In genomic region chr9:36964791-36965190, GRCh38 we compare ENCODE assay signal across 30 cellular contexts.
"Had no signal": no experiment of that assay in that cellular context is flagged by ENCODE, and none has a peak within 500 bp of the region (broad histone marks: within the 10 kb centered on the region; RNA-seq: fewer than 3 reads in every experiment).

No MANE protein-coding gene starts in this region.

- DNase-seq: activated CD4-positive, alpha-beta T cell treated with anti-CD3 and anti-CD28 coated beads, Interleukin-2, amount 10 ng/mL, durations not matched to agents 7 days and 5 days; activated CD4-positive, CD25-positive, alpha-beta regulatory T cell treated with anti-CD3 and anti-CD28 coated beads, Interleukin-2, amount 50 U/mL, for 72 hours; activated CD8-positive, alpha-beta T cell treated with anti-CD3 and anti-CD28 coated beads for 36 hours; activated naive CD4-positive, alpha-beta T cell treated with anti-CD3 and anti-CD28 coated beads, Interleukin-2, amount 10 ng/mL, durations not matched to agents 7 days and 5 days; activated naive CD8-positive, alpha-beta T cell treated with anti-CD3 and anti-CD28 coated beads, Interleukin-2, amount 10 ng/mL, durations not matched to agents 7 days and 5 days; activated T-cell treated with anti-CD3 and anti-CD28 coated beads for 4 hours; activated T-cell treated with anti-CD3 and anti-CD28 coated beads, Interleukin-2, amount 50 U/mL, for 72 hours; caudate nucleus; cortex of kidney; foreskin fibroblast; hippocampal formation; kidney; left colon; ovary; psoas muscle; sigmoid colon; stimulated activated CD4-positive, alpha-beta T cell treated with anti-CD3 and anti-CD28 coated beads, Interleukin-1b, Interleukin-23, amount 100 ng/mL, for 48 hours; stimulated activated CD4-positive, alpha-beta T cell treated with anti-CD3 and anti-CD28 coated beads, Interleukin-4, amount 100 ng/mL, for 4 hours; stimulated activated CD8-positive, alpha-beta memory T cell treated with anti-CD3 and anti-CD28 coated beads, Interleukin-4, amount 100 ng/mL, for 48 hours; stimulated activated naive CD4-positive, alpha-beta T cell treated with Interleukin-2 at 50 U/mL for 16 hours; T-cell had no signal

- ATAC-seq: activated CD8-positive, alpha-beta T cell treated with anti-CD3 and anti-CD28 coated beads for 36 hours; activated T-cell treated with anti-CD3 and anti-CD28 coated beads, Interleukin-2, amount 50 U/mL, for 72 hours; esophagus mucosa; left colon; natural killer cell treated with Interleukin-12 subunit alpha and Interleukin-12 subunit beta and Interleukin-15 and Interleukin-18, amount 100 ng/mL, for 72 hours; psoas muscle; T-cell had no signal

- H3K27ac ChIP-seq: ascending aorta, neutrophil, ovary, psoas muscle, sigmoid colon, tibial nerve, VCaP had no signal

- H3K4me3 ChIP-seq: ascending aorta, ovary, psoas muscle, sigmoid colon, smooth muscle cell, tibial nerve had no signal

- H3K36me3 ChIP-seq: ascending aorta, neutrophil, ovary, sigmoid colon, tibial nerve had no signal

- H3K4me1 Mint-ChIP-seq: activated CD4-positive, alpha-beta T cell treated with anti-CD3 and anti-CD28 coated beads, Interleukin-2, amount 10 ng/mL, durations not matched to agents 7 days and 5 days; activated naive CD4-positive, alpha-beta T cell treated with anti-CD3 and anti-CD28 coated beads, Interleukin-2, amount 10 ng/mL, durations not matched to agents 7 days and 5 days; brain had no signal

- H3K27me3 ChIP-seq: ascending aorta, ovary had no signal

- H3K27me3 Mint-ChIP-seq: activated CD4-positive, alpha-beta T cell treated with anti-CD3 and anti-CD28 coated beads, Interleukin-2, amount 10 ng/mL, durations not matched to agents 7 days and 5 days had no signal

- H3K4me3 Mint-ChIP-seq: activated CD4-positive, alpha-beta T cell treated with anti-CD3 and anti-CD28 coated beads, Interleukin-2, amount 10 ng/mL, durations not matched to agents 7 days and 5 days; activated CD8-positive, alpha-beta T cell treated with anti-CD3 and anti-CD28 coated beads for 36 hours; activated naive CD4-positive, alpha-beta T cell treated with anti-CD3 and anti-CD28 coated beads, Interleukin-2, amount 10 ng/mL, durations not matched to agents 7 days and 5 days; activated naive CD8-positive, alpha-beta T cell treated with anti-CD3 and anti-CD28 coated beads, Interleukin-2, amount 10 ng/mL, durations not matched to agents 7 days and 5 days; activated T-cell treated with anti-CD3 and anti-CD28 coated beads, Interleukin-2, amount 50 U/mL, for 72 hours; brain; endodermal cell; natural killer cell treated with Interleukin-12 subunit alpha and Interleukin-12 subunit beta and Interleukin-15 and Interleukin-18, amount 100 ng/mL, for 72 hours; T-cell had no signal

- H3K4me2 ChIP-seq: smooth muscle cell had no signal

- H3K36me3 Mint-ChIP-seq: activated naive CD4-positive, alpha-beta T cell treated with anti-CD3 and anti-CD28 coated beads, Interleukin-2, amount 10 ng/mL, durations not matched to agents 7 days and 5 days; activated naive CD8-positive, alpha-beta T cell treated with anti-CD3 and anti-CD28 coated beads, Interleukin-2, amount 10 ng/mL, durations not matched to agents 7 days and 5 days; brain; natural killer cell treated with Interleukin-12 subunit alpha and Interleukin-12 subunit beta and Interleukin-15 and Interleukin-18, amount 100 ng/mL, for 72 hours; T-cell had no signal

- H3K27ac Mint-ChIP-seq: activated CD4-positive, alpha-beta T cell treated with anti-CD3 and anti-CD28 coated beads, Interleukin-2, amount 10 ng/mL, durations not matched to agents 7 days and 5 days; activated CD8-positive, alpha-beta T cell treated with anti-CD3 and anti-CD28 coated beads for 36 hours; activated naive CD4-positive, alpha-beta T cell treated with anti-CD3 and anti-CD28 coated beads, Interleukin-2, amount 10 ng/mL, durations not matched to agents 7 days and 5 days; activated naive CD8-positive, alpha-beta T cell treated with anti-CD3 and anti-CD28 coated beads, Interleukin-2, amount 10 ng/mL, durations not matched to agents 7 days and 5 days; activated T-cell treated with anti-CD3 and anti-CD28 coated beads, Interleukin-2, amount 50 U/mL, for 72 hours; brain; endodermal cell; natural killer cell treated with Interleukin-12 subunit alpha and Interleukin-12 subunit beta and Interleukin-15 and Interleukin-18, amount 100 ng/mL, for 72 hours; T-cell had no signal

- H3K4me1 ChIP-seq: ascending aorta, psoas muscle had no signal

- H3K9me3 ChIP-seq: ascending aorta, neutrophil, ovary, psoas muscle, sigmoid colon, tibial nerve had no signal

- H3K9me3 Mint-ChIP-seq: activated CD4-positive, alpha-beta T cell treated with anti-CD3 and anti-CD28 coated beads, Interleukin-2, amount 10 ng/mL, durations not matched to agents 7 days and 5 days; activated CD8-positive, alpha-beta T cell treated with anti-CD3 and anti-CD28 coated beads for 36 hours; activated naive CD4-positive, alpha-beta T cell treated with anti-CD3 and anti-CD28 coated beads, Interleukin-2, amount 10 ng/mL, durations not matched to agents 7 days and 5 days; activated naive CD8-positive, alpha-beta T cell treated with anti-CD3 and anti-CD28 coated beads, Interleukin-2, amount 10 ng/mL, durations not matched to agents 7 days and 5 days; activated T-cell treated with anti-CD3 and anti-CD28 coated beads, Interleukin-2, amount 50 U/mL, for 72 hours; brain; endodermal cell; natural killer cell treated with Interleukin-12 subunit alpha and Interleukin-12 subunit beta and Interleukin-15 and Interleukin-18, amount 100 ng/mL, for 72 hours; T-cell had no signal
